ENCODE assay signal across 17 cellular contexts in the genomic region with DNA sequence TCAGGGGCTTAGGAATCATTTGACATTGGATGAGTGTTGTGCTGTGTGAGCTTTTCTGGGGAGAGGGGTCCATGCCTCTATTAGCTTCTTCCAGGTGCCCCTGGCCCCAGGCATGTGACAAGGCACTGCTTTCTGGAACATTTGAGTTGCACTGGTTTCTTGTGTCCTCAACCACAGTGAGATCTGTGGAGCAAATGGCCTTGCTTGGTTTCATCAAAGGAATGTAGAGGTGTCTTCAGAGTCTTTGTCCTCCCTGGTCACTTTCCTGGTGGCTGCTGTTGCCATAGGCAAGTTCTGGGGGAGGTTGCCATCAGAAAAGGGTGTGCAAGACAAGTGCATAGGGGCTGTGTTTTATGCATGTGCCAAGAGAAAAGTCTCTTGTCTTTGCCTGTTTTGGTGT.
DNase-seq lines count a peak whose midpoint lies in the region; ATAC-seq and TF ChIP-seq lines count a peak whose summit lies in the region.
"Had no signal": no experiment of that assay in that cellular context is flagged by ENCODE, and none has a peak within 500 bp of the region (broad histone marks: within the 10 kb centered on the region; RNA-seq: fewer than 3 reads in every experiment).

No MANE protein-coding gene starts in this region.

- no peaks in the 10 kb centered on the region for H3K27me3 ChIP-seq in osteoblast (ENCODE audit: insufficient read depth, low read length)
- H3K27me3 ChIP-seq: Peyer's patch had no signal

- no peak overlapping the region for H3K27ac Mint-ChIP-seq in natural killer cell treated with Interleukin-12 subunit alpha and Interleukin-12 subunit beta and Interleukin-15 and Interleukin-18, amount 100 ng/mL, for 72 hours
- no peak overlapping the region for H3K27ac Mint-ChIP-seq in natural killer cell
- H3K27ac Mint-ChIP-seq: activated CD8-positive, alpha-beta T cell treated with anti-CD3 and anti-CD28 coated beads, Interleukin-2, amount 10 ng/mL, durations not matched to agents 7 days and 5 days; activated T-helper 2 cell treated with anti-CD3 and anti-CD28 coated beads, Interferon-gamma antibody, Interleukin-2, Interleukin-4, amounts not matched to agents 10 μg/mL and 5 μg/mL and 100 μg/mL, durations not matched to agents 14 hours and 24 hours and 36 hours had no signal

- no peaks in the 10 kb centered on the region for H3K79me2 ChIP-seq in osteoblast (ENCODE audit: insufficient read depth, low read length)

- H3K4me2 ChIP-seq in osteoblast (ENCODE audit: insufficient read depth, low read length), result peak overlapping the region; percentile 10

- no peaks in the 10 kb centered on the region for H3K36me3 ChIP-seq in osteoblast (ENCODE audit: insufficient read depth, low read length)
- H3K36me3 ChIP-seq: lower lobe of right lung, Peyer's patch had no signal

- H3K4me3 Mint-ChIP-seq in natural killer cell treated with Interleukin-12 subunit alpha and Interleukin-12 subunit beta and Interleukin-15 and Interleukin-18, amount 100 ng/mL, for 72 hours, result no peak overlapping the region
- H3K4me3 Mint-ChIP-seq in natural killer cell, result no peak overlapping the region
- H3K4me3 Mint-ChIP-seq: activated CD8-positive, alpha-beta T cell treated with anti-CD3 and anti-CD28 coated beads, Interleukin-2, amount 10 ng/mL, durations not matched to agents 7 days and 5 days; naive thymus-derived CD8-positive, alpha-beta T cell had no signal

- H2AFZ ChIP-seq in osteoblast (ENCODE audit: low read length), result no peak overlapping the region

- ATAC-seq in natural killer cell treated with Interleukin-12 subunit alpha and Interleukin-12 subunit beta and Interleukin-15 and Interleukin-18, amount 100 ng/mL, for 72 hours, result no peak
- ATAC-seq in natural killer cell, result no peak
- no peak for ATAC-seq in HG02840 (IDR thresholded peaks at IDR 0.05; ENCODE audit: low FRiP score, unreplicated experiment)
- ATAC-seq in HG03460 (IDR thresholded peaks at IDR 0.05; ENCODE audit: unreplicated experiment), result no peak
- ATAC-seq: activated CD8-positive, alpha-beta T cell treated with anti-CD3 and anti-CD28 coated beads, Interleukin-2, amount 10 ng/mL, durations not matched to agents 7 days and 5 days; naive thymus-derived CD8-positive, alpha-beta T cell had no signal

- H4K20me1 ChIP-seq in osteoblast (ENCODE audit: insufficient read depth, low read length), result no peaks in the 10 kb centered on the region

- H3K9me3 Mint-ChIP-seq in natural killer cell treated with Interleukin-12 subunit alpha and Interleukin-12 subunit beta and Interleukin-15 and Interleukin-18, amount 100 ng/mL, for 72 hours, result no peaks in the 10 kb centered on the region
- no peaks in the 10 kb centered on the region for H3K9me3 Mint-ChIP-seq in natural killer cell
- H3K9me3 Mint-ChIP-seq: activated T-helper 2 cell treated with anti-CD3 and anti-CD28 coated beads, Interferon-gamma antibody, Interleukin-2, Interleukin-4, amounts not matched to agents 10 μg/mL and 5 μg/mL and 100 μg/mL, durations not matched to agents 14 hours and 24 hours and 36 hours; naive thymus-derived CD8-positive, alpha-beta T cell had no signal

- H3K27me3 Mint-ChIP-seq in natural killer cell treated with Interleukin-12 subunit alpha and Interleukin-12 subunit beta and Interleukin-15 and Interleukin-18, amount 100 ng/mL, for 72 hours, result peaks cover 0 to 3% of the 10 kb centered on the region in 2 donors
- H3K27me3 Mint-ChIP-seq in natural killer cell (ENCODE audit: low read depth in 2 of 2), result no peaks in the 10 kb centered on the region

- intact Hi-C loops in natural killer cell (cut with micrococcal nuclease), result no loop called here

- peak overlapping the region; percentile 63 for H3K27ac ChIP-seq in osteoblast (ENCODE audit: low read depth, low read length)

- no peaks in the 10 kb centered on the region for H3K9me3 ChIP-seq in osteoblast (ENCODE audit: low read depth, low read length)
- H3K9me3 ChIP-seq: lower lobe of right lung, Peyer's patch had no signal

- H3K36me3 Mint-ChIP-seq in natural killer cell treated with Interleukin-12 subunit alpha and Interleukin-12 subunit beta and Interleukin-15 and Interleukin-18, amount 100 ng/mL, for 72 hours, result no peaks in the 10 kb centered on the region
- no peaks in the 10 kb centered on the region for H3K36me3 Mint-ChIP-seq in natural killer cell
- H3K36me3 Mint-ChIP-seq: naive thymus-derived CD8-positive, alpha-beta T cell had no signal

- H3K4me3 ChIP-seq in osteoblast (ENCODE audit: insufficient read depth, low read length), result no peak overlapping the region
- H3K4me3 ChIP-seq: lower lobe of right lung, Peyer's patch had no signal

- peak; percentile 44 for DNase-seq in natural killer cell treated with Interleukin-12 subunit alpha and Interleukin-12 subunit beta and Interleukin-15 and Interleukin-18, amount 100 ng/mL, for 72 hours (ENCODE audit: low spot score)
- DNase-seq in natural killer cell (no peak), ecto neural progenitor cell (ENCODE audit: low spot score) (peak; percentile 18), osteoblast (ENCODE audit: insufficient read length, low spot score, missing footprints) (no peak), NCI-H526 (lab: John Stamatoyannopoulos, UW) (no peak), NCI-H187 treated with DMSO at 0.1 percent for 48 hours (lab: John Stamatoyannopoulos, UW) (no peak)
- DNase-seq: activated CD8-positive, alpha-beta T cell treated with anti-CD3 and anti-CD28 coated beads, Interleukin-2, amount 10 ng/mL, durations not matched to agents 7 days and 5 days; amniotic stem cell; cerebellar nuclear complex; foreskin melanocyte; NCI-H2171 treated with DMSO at 0.1 percent for 48 hours had no signal

- H3K4me1 Mint-ChIP-seq in natural killer cell treated with Interleukin-12 subunit alpha and Interleukin-12 subunit beta and Interleukin-15 and Interleukin-18, amount 100 ng/mL, for 72 hours (ENCODE audit: low read depth in 2 of 2), result no peaks in the 10 kb centered on the region
- H3K4me1 Mint-ChIP-seq in natural killer cell, result no peaks in the 10 kb centered on the region
- H3K4me1 Mint-ChIP-seq: naive thymus-derived CD8-positive, alpha-beta T cell had no signal

- no peak for TF ChIP-seq CTCF in natural killer cell (IDR thresholded peaks at IDR 0.05)
- TF ChIP-seq CTCF in osteoblast (IDR thresholded peaks at IDR 0.05; ENCODE audit: extremely low read depth, low read depth, low read length), result no peak

- peaks cover 41% of the 10 kb centered on the region for H3K4me1 ChIP-seq in osteoblast (ENCODE audit: insufficient read depth, low read length)

Comparison
In these comparisons a context has a peak if more than half of its experiments do, and no peak if none do; other contexts are left out.
1. DNase-seq: peak in natural killer cell treated with Interleukin-12 subunit alpha and Interleukin-12 subunit beta and Interleukin-15 and Interleukin-18, amount 100 ng/mL, for 72 hours (single experiment) and ecto neural progenitor cell (single experiment); none in natural killer cell (single experiment), osteoblast (single experiment), NCI-H526 (0 of 2) and NCI-H187 treated with DMSO at 0.1 percent for 48 hours (single experiment).